In genomic region chr7:149683898-149684297, GRCh38 we compare ENCODE assay signal across 31 cellular contexts.
"Had no signal": no experiment of that assay in that cellular context is flagged by ENCODE, and none has a peak within 500 bp of the region (broad histone marks: within the 10 kb centered on the region; RNA-seq: fewer than 3 reads in every experiment).

No MANE protein-coding gene starts in this region.

- H3K4me2 ChIP-seq: hepatocyte had no signal

- H3K27me3 ChIP-seq: brain microvascular endothelial cell, esophagus muscularis mucosa, gastroesophageal sphincter, hepatocyte had no signal

- H3K36me3 ChIP-seq: brain microvascular endothelial cell, esophagus muscularis mucosa, gastroesophageal sphincter, heart right ventricle had no signal

- H2AFZ ChIP-seq: hepatocyte had no signal

- H3K4me1 Mint-ChIP-seq: activated B cell treated with CpG ODN at 0.5 μM for 24 hours; activated naive CD4-positive, alpha-beta T cell treated with anti-CD3 and anti-CD28 coated beads, Interleukin-2, amount 10 ng/mL, durations not matched to agents 7 days and 5 days had no signal

- FAIRE-seq: astrocyte, bronchial epithelial cell, colon had no signal

- H3K4me3 Mint-ChIP-seq: activated B cell treated with CpG ODN at 0.5 μM for 24 hours; activated CD8-positive, alpha-beta T cell treated with anti-CD3 and anti-CD28 coated beads for 36 hours; activated naive CD4-positive, alpha-beta T cell treated with anti-CD3 and anti-CD28 coated beads, Interleukin-2, amount 10 ng/mL, durations not matched to agents 7 days and 5 days; activated naive CD8-positive, alpha-beta T cell; activated T-helper 1 cell treated with anti-CD3 and anti-CD28 coated beads, Interleukin-12 subunit alpha, Interleukin-12 subunit beta, Interleukin-2, Interleukin-4 antibody, amounts not matched to agents 30 ng/mL and 10 ng/mL and 1 ng/mL, durations not matched to agents 14 hours and 24 hours and 36 hours; effector memory CD8-positive, alpha-beta T cell had no signal

- H3K9me3 Mint-ChIP-seq: activated naive CD4-positive, alpha-beta T cell treated with anti-CD3 and anti-CD28 coated beads, Interleukin-2, amount 10 ng/mL, durations not matched to agents 7 days and 5 days; activated T-helper 1 cell treated with anti-CD3 and anti-CD28 coated beads, Interleukin-12 subunit alpha, Interleukin-12 subunit beta, Interleukin-2, Interleukin-4 antibody, amounts not matched to agents 30 ng/mL and 10 ng/mL and 1 ng/mL, durations not matched to agents 14 hours and 24 hours and 36 hours; activated T-helper 2 cell treated with anti-CD3 and anti-CD28 coated beads, Interferon-gamma antibody, Interleukin-2, Interleukin-4, amounts not matched to agents 10 μg/mL and 5 μg/mL and 100 μg/mL, durations not matched to agents 14 hours and 24 hours and 36 hours had no signal

- H3K27ac ChIP-seq: brain microvascular endothelial cell, esophagus muscularis mucosa, foreskin keratinocyte, gastroesophageal sphincter, heart right ventricle, hepatocyte, VCaP had no signal

- DNase-seq: activated B cell treated with CpG ODN at 0.5 μM for 24 hours; activated CD4-positive, alpha-beta T cell treated with anti-CD3 and anti-CD28 coated beads for 48 hours; activated CD4-positive, alpha-beta T cell treated with anti-CD3 and anti-CD28 coated beads, Interleukin-2, amount 50 U/mL, for 1 hour; activated CD4-positive, alpha-beta T cell treated with anti-CD3 and anti-CD28 coated beads, Interleukin-2, amount 50 U/mL, for 48 hours; activated CD8-positive, alpha-beta memory T cell treated with anti-CD3 and anti-CD28 coated beads for 24 hours; activated CD8-positive, alpha-beta T cell treated with anti-CD3 and anti-CD28 coated beads for 36 hours; activated effector memory CD4-positive, alpha-beta T cell treated with anti-CD3 and anti-CD28 coated beads, Interleukin-2, amount 50 U/mL, for 16 hours; activated naive CD4-positive, alpha-beta T cell treated with anti-CD3 and anti-CD28 coated beads, Interleukin-2, amount 10 ng/mL, durations not matched to agents 7 days and 5 days; activated T-cell treated with anti-CD3 and anti-CD28 coated beads, Interleukin-2, amount 50 U/mL, for 48 hours; amniotic stem cell; anterior cingulate cortex; brain microvascular endothelial cell; cortex of kidney; dermis blood vessel endothelial cell; effector CD4-positive, alpha-beta T cell; effector memory CD8-positive, alpha-beta T cell; erythroblast; foreskin keratinocyte; heart right ventricle; T-helper 2 cell had no signal

- H3K4me3 ChIP-seq: esophagus muscularis mucosa, gastroesophageal sphincter, heart right ventricle, hepatocyte had no signal

- H3K79me2 ChIP-seq: hepatocyte had no signal

- H3K36me3 Mint-ChIP-seq: activated naive CD4-positive, alpha-beta T cell treated with anti-CD3 and anti-CD28 coated beads, Interleukin-2, amount 10 ng/mL, durations not matched to agents 7 days and 5 days had no signal

- ATAC-seq: activated CD4-positive, CD25-positive, alpha-beta regulatory T cell treated with anti-CD3 and anti-CD28 coated beads, Interleukin-2, amount 50 U/mL, for 24 hours; activated CD8-positive, alpha-beta T cell treated with anti-CD3 and anti-CD28 coated beads for 36 hours; effector memory CD8-positive, alpha-beta T cell; foreskin keratinocyte; gastroesophageal sphincter; heart right ventricle had no signal

- H3K4me1 ChIP-seq: foreskin keratinocyte, heart right ventricle had no signal
